In genomic region chr16:67892899-67893790, GRCh38 we compare ENCODE assay signal across 8 cellular contexts. TPM values are rescaled to one million over a fixed set of nuclear protein-coding genes. Genes with fewer than 3 reads are reported as not detected.
A peak's percentile ranks its signal among the peaks of the same experiment; 100 is the strongest.
DNase-seq lines count a peak whose midpoint lies in the region; ATAC-seq and TF ChIP-seq lines count a peak whose summit lies in the region.

Gene PSKH1, plus strand, starts transcription at chr16:67893254. Its CDS starts 15,496 bp downstream, at chr16:67908750.

- peaks cover 57% of the 10 kb centered on the region for H3K4me1 ChIP-seq in left ventricle myocardium inferior

- ATAC-seq in HG02884 (IDR thresholded peaks at IDR 0.05; ENCODE audit: unreplicated experiment), result peak; percentile 86

- H3K4me3 Mint-ChIP-seq in T-helper 1 cell treated with Interleukin-12 subunit alpha and Interleukin-12 subunit beta and Interleukin-4 antibody, amounts not matched to agents 30 μg/mL and 1 μg/mL, for 36 hours, result peak within 1 kb of the TSS; percentile 95
- H3K4me3 Mint-ChIP-seq in progenitor cell of endocrine pancreas (ENCODE audit: low read depth), result peak within 1 kb of the TSS; percentile 94

- H3K4me1 Mint-ChIP-seq in T-helper 1 cell treated with Interleukin-12 subunit alpha and Interleukin-12 subunit beta and Interleukin-4 antibody, amounts not matched to agents 30 μg/mL and 1 μg/mL, for 36 hours (ENCODE audit: low read depth), result peaks cover 20% of the 10 kb centered on the region
- peaks cover 24% of the 10 kb centered on the region for H3K4me1 Mint-ChIP-seq in progenitor cell of endocrine pancreas (ENCODE audit: low read depth)

- no peaks in the 10 kb centered on the region for H3K27me3 ChIP-seq in left ventricle myocardium inferior (ENCODE audit: low read depth)

- peaks cover 2% of the 10 kb centered on the region for H3K36me3 Mint-ChIP-seq in T-helper 1 cell treated with Interleukin-12 subunit alpha and Interleukin-12 subunit beta and Interleukin-4 antibody, amounts not matched to agents 30 μg/mL and 1 μg/mL, for 36 hours (ENCODE audit: low read depth)
- peaks cover 2% of the 10 kb centered on the region for H3K36me3 Mint-ChIP-seq in progenitor cell of endocrine pancreas (ENCODE audit: insufficient read depth)

- H3K9me3 Mint-ChIP-seq in T-helper 1 cell treated with Interleukin-12 subunit alpha and Interleukin-12 subunit beta and Interleukin-4 antibody, amounts not matched to agents 30 μg/mL and 1 μg/mL, for 36 hours, result no peaks in the 10 kb centered on the region
- H3K9me3 Mint-ChIP-seq in progenitor cell of endocrine pancreas (ENCODE audit: low read depth), result no peaks in the 10 kb centered on the region

- H3K4me3 ChIP-seq in left ventricle myocardium inferior, result peak within 1 kb of the TSS; percentile 88

- H3K36me3 ChIP-seq in left ventricle myocardium inferior, result no peaks in the 10 kb centered on the region

- H3K27ac Mint-ChIP-seq in T-helper 1 cell treated with Interleukin-12 subunit alpha and Interleukin-12 subunit beta and Interleukin-4 antibody, amounts not matched to agents 30 μg/mL and 1 μg/mL, for 36 hours, result peak within 1 kb of the TSS; percentile 94
- peak within 1 kb of the TSS; percentile 99 for H3K27ac Mint-ChIP-seq in progenitor cell of endocrine pancreas

- no peaks in the 10 kb centered on the region for H3K9me3 ChIP-seq in left ventricle myocardium inferior (replicated peaks)

- no peaks in the 10 kb centered on the region for H3K27me3 Mint-ChIP-seq in T-helper 1 cell treated with Interleukin-12 subunit alpha and Interleukin-12 subunit beta and Interleukin-4 antibody, amounts not matched to agents 30 μg/mL and 1 μg/mL, for 36 hours (ENCODE audit: low read depth)
- no peaks in the 10 kb centered on the region for H3K27me3 Mint-ChIP-seq in progenitor cell of endocrine pancreas

- DNase-seq in GM13977 (ENCODE audit: low spot score) (peak; percentile 100), NCI-H1694 treated with DMSO at 0.1 percent for 48 hours (lab: John Stamatoyannopoulos, UW) (peak; percentile 86), amniotic stem cell (lab: John Stamatoyannopoulos, UW) (peak; percentile 93), left ventricle myocardium inferior (peak; percentile 98), progenitor cell of endocrine pancreas (ENCODE audit: low spot score, unreplicated experiment) (peak; percentile 89), ureter (ENCODE audit: low spot score) (peak; percentile 97)

- in situ Hi-C loops in GM13977 (cut with MboI; ENCODE audit: low pct_unique_long_range_greater_than_20kb, low sequenced_read_pairs, unreplicated experiment), result no loop called here

- TF ChIP-seq CTCF in GM13977 (IDR thresholded peaks at IDR 0.05; ENCODE audit: extremely low read depth, insufficient read depth, missing control alignments) (no peak), left ventricle myocardium inferior (IDR thresholded peaks at IDR 0.05; ENCODE audit: borderline replicate concordance) (no peak), progenitor cell of endocrine pancreas (IDR thresholded peaks at IDR 0.05; ENCODE audit: unreplicated experiment) (no peak)

- H3K27ac ChIP-seq in left ventricle myocardium inferior (replicated peaks), result peak within 1 kb of the TSS; percentile 96

- intact Hi-C loops in left ventricle myocardium inferior (cut with micrococcal nuclease), result no loop called here

RNA-seq across cellular contexts. Expression of gene PSKH1, which starts in this region (rescaled TPM):
- total RNA-seq in left ventricle myocardium inferior (19.5 TPM), progenitor cell of endocrine pancreas (42.8 and 45.0 TPM in 2 replicates), ureter (31.2 TPM)

Comparison
In these comparisons a context has a peak if more than half of its experiments do, and no peak if none do; other contexts are left out.
1. Peak in every context shown above with its lines: DNase-seq, ATAC-seq, H3K4me3 ChIP-seq and H3K27ac ChIP-seq.